In the genomic region with DNA sequence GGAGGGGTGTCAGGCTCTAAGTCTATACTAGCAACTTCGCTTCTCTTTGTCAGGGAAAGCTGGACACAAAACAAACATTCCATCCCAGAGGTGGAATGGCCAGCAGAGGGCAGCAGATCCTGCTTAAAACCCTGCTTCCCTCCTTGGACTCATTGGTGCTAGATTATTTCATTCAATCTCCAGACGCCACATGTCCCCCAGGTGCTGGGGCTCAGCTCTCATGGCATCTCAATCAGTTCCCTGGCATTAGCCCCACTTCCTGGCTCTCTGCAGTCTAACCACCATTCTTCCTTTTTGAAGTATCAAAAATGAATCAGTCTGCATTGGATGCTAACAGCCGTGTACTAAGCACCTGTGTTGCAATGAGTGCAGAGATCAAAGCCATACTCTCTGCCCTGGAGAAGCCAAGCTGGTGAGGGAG, we compare ENCODE assay signal across 1 cellular context.
TF ChIP-seq lines count a peak whose summit lies in the region.

No MANE protein-coding gene starts in this region.

TF ChIP-seq in GM23338, 12 proteins besides CTCF, POLR2A, EP300 and RAD21 (continued from another document):
- TF ChIP-seq, protein P1, sequence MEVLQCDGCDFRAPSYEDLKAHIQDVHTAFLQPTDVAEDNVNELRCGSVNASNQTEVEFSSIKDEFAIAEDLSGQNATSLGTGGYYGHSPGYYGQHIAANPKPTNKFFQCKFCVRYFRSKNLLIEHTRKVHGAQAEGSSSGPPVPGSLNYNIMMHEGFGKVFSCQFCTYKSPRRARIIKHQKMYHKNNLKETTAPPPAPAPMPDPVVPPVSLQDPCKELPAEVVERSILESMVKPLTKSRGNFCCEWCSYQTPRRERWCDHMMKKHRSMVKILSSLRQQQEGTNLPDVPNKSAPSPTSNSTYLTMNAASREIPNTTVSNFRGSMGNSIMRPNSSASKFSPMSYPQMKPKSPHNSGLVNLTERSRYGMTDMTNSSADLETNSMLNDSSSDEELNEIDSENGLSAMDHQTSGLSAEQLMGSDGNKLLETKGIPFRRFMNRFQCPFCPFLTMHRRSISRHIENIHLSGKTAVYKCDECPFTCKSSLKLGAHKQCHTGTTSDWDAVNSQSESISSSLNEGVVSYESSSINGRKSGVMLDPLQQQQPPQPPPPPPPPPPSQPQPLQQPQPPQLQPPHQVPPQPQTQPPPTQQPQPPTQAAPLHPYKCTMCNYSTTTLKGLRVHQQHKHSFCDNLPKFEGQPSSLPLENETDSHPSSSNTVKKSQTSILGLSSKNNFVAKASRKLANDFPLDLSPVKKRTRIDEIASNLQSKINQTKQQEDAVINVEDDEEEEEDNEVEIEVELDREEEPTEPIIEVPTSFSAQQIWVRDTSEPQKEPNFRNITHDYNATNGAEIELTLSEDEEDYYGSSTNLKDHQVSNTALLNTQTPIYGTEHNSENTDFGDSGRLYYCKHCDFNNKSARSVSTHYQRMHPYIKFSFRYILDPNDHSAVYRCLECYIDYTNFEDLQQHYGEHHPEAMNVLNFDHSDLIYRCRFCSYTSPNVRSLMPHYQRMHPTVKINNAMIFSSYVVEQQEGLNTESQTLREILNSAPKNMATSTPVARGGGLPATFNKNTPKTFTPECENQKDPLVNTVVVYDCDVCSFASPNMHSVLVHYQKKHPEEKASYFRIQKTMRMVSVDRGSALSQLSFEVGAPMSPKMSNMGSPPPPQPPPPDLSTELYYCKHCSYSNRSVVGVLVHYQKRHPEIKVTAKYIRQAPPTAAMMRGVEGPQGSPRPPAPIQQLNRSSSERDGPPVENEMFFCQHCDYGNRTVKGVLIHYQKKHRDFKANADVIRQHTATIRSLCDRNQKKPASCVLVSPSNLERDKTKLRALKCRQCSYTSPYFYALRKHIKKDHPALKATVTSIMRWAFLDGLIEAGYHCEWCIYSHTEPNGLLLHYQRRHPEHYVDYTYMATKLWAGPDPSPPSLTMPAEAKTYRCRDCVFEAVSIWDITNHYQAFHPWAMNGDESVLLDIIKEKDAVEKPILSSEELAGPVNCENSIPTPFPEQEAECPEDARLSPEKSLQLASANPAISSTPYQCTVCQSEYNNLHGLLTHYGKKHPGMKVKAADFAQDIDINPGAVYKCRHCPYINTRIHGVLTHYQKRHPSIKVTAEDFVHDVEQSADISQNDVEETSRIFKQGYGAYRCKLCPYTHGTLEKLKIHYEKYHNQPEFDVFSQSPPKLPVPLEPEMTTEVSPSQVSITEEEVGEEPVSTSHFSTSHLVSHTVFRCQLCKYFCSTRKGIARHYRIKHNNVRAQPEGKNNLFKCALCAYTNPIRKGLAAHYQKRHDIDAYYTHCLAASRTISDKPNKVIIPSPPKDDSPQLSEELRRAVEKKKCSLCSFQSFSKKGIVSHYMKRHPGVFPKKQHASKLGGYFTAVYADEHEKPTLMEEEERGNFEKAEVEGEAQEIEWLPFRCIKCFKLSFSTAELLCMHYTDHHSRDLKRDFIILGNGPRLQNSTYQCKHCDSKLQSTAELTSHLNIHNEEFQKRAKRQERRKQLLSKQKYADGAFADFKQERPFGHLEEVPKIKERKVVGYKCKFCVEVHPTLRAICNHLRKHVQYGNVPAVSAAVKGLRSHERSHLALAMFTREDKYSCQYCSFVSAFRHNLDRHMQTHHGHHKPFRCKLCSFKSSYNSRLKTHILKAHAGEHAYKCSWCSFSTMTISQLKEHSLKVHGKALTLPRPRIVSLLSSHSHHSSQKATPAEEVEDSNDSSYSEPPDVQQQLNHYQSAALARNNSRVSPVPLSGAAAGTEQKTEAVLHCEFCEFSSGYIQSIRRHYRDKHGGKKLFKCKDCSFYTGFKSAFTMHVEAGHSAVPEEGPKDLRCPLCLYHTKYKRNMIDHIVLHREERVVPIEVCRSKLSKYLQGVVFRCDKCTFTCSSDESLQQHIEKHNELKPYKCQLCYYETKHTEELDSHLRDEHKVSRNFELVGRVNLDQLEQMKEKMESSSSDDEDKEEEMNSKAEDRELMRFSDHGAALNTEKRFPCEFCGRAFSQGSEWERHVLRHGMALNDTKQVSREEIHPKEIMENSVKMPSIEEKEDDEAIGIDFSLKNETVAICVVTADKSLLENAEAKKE (CRISPR knock-in tag; IDR thresholded peaks at IDR 0.05) = no peak
- TF ChIP-seq ZNF331 (CRISPR knock-in tag; IDR thresholded peaks at IDR 0.05; ENCODE audit: low read depth) (no peak), JUNB (IDR thresholded peaks at IDR 0.05; ENCODE audit: unreplicated experiment) (no peak), ZNF114 (CRISPR knock-in tag; IDR thresholded peaks at IDR 0.05) (no peak), STAT1 (IDR thresholded peaks at IDR 0.05; ENCODE audit: unreplicated experiment) (no peak), EZH2 (IDR thresholded peaks at IDR 0.05; ENCODE audit: low read depth, unreplicated experiment) (no peak), EZH2phosphoT487 (IDR thresholded peaks at IDR 0.05; ENCODE audit: unreplicated experiment) (no peak), NANOG (IDR thresholded peaks at IDR 0.05; ENCODE audit: borderline replicate concordance) (no peak)
- TF ChIP-seq, protein P2, sequence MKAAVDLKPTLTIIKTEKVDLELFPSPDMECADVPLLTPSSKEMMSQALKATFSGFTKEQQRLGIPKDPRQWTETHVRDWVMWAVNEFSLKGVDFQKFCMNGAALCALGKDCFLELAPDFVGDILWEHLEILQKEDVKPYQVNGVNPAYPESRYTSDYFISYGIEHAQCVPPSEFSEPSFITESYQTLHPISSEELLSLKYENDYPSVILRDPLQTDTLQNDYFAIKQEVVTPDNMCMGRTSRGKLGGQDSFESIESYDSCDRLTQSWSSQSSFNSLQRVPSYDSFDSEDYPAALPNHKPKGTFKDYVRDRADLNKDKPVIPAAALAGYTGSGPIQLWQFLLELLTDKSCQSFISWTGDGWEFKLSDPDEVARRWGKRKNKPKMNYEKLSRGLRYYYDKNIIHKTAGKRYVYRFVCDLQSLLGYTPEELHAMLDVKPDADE (IDR thresholded peaks at IDR 0.05) = no peak
- TF ChIP-seq, protein P3, sequence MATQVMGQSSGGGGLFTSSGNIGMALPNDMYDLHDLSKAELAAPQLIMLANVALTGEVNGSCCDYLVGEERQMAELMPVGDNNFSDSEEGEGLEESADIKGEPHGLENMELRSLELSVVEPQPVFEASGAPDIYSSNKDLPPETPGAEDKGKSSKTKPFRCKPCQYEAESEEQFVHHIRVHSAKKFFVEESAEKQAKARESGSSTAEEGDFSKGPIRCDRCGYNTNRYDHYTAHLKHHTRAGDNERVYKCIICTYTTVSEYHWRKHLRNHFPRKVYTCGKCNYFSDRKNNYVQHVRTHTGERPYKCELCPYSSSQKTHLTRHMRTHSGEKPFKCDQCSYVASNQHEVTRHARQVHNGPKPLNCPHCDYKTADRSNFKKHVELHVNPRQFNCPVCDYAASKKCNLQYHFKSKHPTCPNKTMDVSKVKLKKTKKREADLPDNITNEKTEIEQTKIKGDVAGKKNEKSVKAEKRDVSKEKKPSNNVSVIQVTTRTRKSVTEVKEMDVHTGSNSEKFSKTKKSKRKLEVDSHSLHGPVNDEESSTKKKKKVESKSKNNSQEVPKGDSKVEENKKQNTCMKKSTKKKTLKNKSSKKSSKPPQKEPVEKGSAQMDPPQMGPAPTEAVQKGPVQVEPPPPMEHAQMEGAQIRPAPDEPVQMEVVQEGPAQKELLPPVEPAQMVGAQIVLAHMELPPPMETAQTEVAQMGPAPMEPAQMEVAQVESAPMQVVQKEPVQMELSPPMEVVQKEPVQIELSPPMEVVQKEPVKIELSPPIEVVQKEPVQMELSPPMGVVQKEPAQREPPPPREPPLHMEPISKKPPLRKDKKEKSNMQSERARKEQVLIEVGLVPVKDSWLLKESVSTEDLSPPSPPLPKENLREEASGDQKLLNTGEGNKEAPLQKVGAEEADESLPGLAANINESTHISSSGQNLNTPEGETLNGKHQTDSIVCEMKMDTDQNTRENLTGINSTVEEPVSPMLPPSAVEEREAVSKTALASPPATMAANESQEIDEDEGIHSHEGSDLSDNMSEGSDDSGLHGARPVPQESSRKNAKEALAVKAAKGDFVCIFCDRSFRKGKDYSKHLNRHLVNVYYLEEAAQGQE (IDR thresholded peaks at IDR 0.05; ENCODE audit: unreplicated experiment) = no peak
